1 cellular context compared by ENCODE assay signal in genomic region chr10:93437946-93438795, GRCh38.
TF ChIP-seq lines count a peak whose summit lies in the region.

No MANE protein-coding gene starts in this region.

TF ChIP-seq in IMR-90, 13 proteins besides CTCF, POLR2A, EP300 and RAD21 (continued from another document):
- TF ChIP-seq, protein P1, sequence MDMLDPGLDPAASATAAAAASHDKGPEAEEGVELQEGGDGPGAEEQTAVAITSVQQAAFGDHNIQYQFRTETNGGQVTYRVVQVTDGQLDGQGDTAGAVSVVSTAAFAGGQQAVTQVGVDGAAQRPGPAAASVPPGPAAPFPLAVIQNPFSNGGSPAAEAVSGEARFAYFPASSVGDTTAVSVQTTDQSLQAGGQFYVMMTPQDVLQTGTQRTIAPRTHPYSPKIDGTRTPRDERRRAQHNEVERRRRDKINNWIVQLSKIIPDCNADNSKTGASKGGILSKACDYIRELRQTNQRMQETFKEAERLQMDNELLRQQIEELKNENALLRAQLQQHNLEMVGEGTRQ (IDR thresholded peaks at IDR 0.05; ENCODE audit: low read depth, low read length), result peak; percentile 73
- TF ChIP-seq RFX5 (IDR thresholded peaks at IDR 0.05; ENCODE audit: low read depth, low read length) (no peak), RCOR1 (IDR thresholded peaks at IDR 0.05; ENCODE audit: insufficient replicate concordance, low read length) (no peak)
TF ChIP-seq in IMR-90: peak in this region for 2.
